In genomic region chr3:150409527-150410310, GRCh38 we compare ENCODE assay signal across 8 cellular contexts. TPM values are rescaled to one million over a fixed set of nuclear protein-coding genes. Genes with fewer than 3 reads are reported as not detected.
DNase-seq lines count a peak whose midpoint lies in the region; ATAC-seq, FAIRE-seq and TF ChIP-seq lines count a peak whose summit lies in the region.

No MANE protein-coding gene starts in this region.

- peak overlapping the region; percentile 99 for H3K27ac ChIP-seq in 22Rv1

- H3K27me3 Mint-ChIP-seq in activated CD4-positive, alpha-beta memory T cell treated with anti-CD3 and anti-CD28 coated beads for 36 hours: no peaks in the 10 kb centered on the region

- peak; percentile 29 for ATAC-seq in HG02943 (IDR thresholded peaks at IDR 0.05; ENCODE audit: low read depth, unreplicated experiment)

- peak; percentile 76 for TF ChIP-seq CTCF in 22Rv1 (IDR thresholded peaks at IDR 0.05)

- peak; percentile 33 for DNase-seq in GM12892 (ENCODE audit: insufficient read length)
- DNase-seq in NCI-H226: peak; percentile 33
- DNase-seq in activated CD4-positive, alpha-beta memory T cell treated with anti-CD3 and anti-CD28 coated beads for 36 hours: peak; percentile 84
- DNase-seq in effector CD4-positive, alpha-beta T cell: peak; percentile 56
- DNase-seq in medulla oblongata (ENCODE audit: extremely low spot score): peak; percentile 85
- DNase-seq in stimulated activated CD8-positive, alpha-beta memory T cell treated with anti-CD3 and anti-CD28 coated beads, Interleukin-15, amount 100 ng/mL, for 4 hours (ENCODE audit: low read depth in 2 of 2): peak; percentile 51 to 60

- CTCF ChIA-PET in activated CD4-positive, alpha-beta memory T cell treated with anti-CD3 and anti-CD28 coated beads for 36 hours (lab: Charles Lee): interaction anchor here (0.6 to 4.9 kb wide), 13 partner anchors 8 to 459 kb away, joined by 3 to 38 read pairs (median 3); partner anchors contain the start of genes EIF2A and SERP1

- H3K36me3 Mint-ChIP-seq in activated CD4-positive, alpha-beta memory T cell treated with anti-CD3 and anti-CD28 coated beads for 36 hours: peaks cover 26% of the 10 kb centered on the region

- peaks cover 33% of the 10 kb centered on the region for H3K4me1 Mint-ChIP-seq in activated CD4-positive, alpha-beta memory T cell treated with anti-CD3 and anti-CD28 coated beads for 36 hours (ENCODE audit: low read depth)

- peak overlapping the region; percentile 96 for H3K4me3 Mint-ChIP-seq in activated CD4-positive, alpha-beta memory T cell treated with anti-CD3 and anti-CD28 coated beads for 36 hours

- POLR2A ChIA-PET in activated CD4-positive, alpha-beta memory T cell treated with anti-CD3 and anti-CD28 coated beads for 36 hours (lab: Charles Lee): interaction anchor here (0.6 to 3.6 kb wide), 15 partner anchors 15 to 354 kb away, joined by 3 to 25 read pairs (median 4); partner anchors contain the start of genes EIF2A, SERP1 and SIAH2

- peak overlapping the region; percentile 97 for H3K27ac Mint-ChIP-seq in activated CD4-positive, alpha-beta memory T cell treated with anti-CD3 and anti-CD28 coated beads for 36 hours

- TF ChIP-seq POLR2A in GM12892 (IDR thresholded peaks at IDR 0.05; ENCODE audit: low read depth, low read length): no peak

- intact Hi-C loops in activated CD4-positive, alpha-beta memory T cell treated with anti-CD3 and anti-CD28 coated beads for 36 hours (cut with micrococcal nuclease): loop anchor here (1.0 to 10.0 kb wide), 6 partner anchors 86 to 793 kb away; partner anchors contain the start of genes ERICH6, GPR171 and PFN2

- peak; percentile 51 for FAIRE-seq in GM12892 (lab: Jason Lieb, UNC)

- no peaks in the 10 kb centered on the region for H3K9me3 Mint-ChIP-seq in activated CD4-positive, alpha-beta memory T cell treated with anti-CD3 and anti-CD28 coated beads for 36 hours

RNA-seq across cellular contexts. Expression of gene TSC22D2, which starts 1.6 kb away (rescaled TPM):
- polyA plus RNA-seq in GM12892 (2012; ENCODE audit: missing spikeins): 10.9 TPM
- total RNA-seq in activated CD4-positive, alpha-beta memory T cell treated with anti-CD3 and anti-CD28 coated beads for 36 hours: 10 to 100 TPM; 12.3 to 13.7 TPM

Comparison
In these comparisons a context has a peak if more than half of its experiments do, and no peak if none do; other contexts are left out.
1. Peak in every context shown above with its lines: DNase-seq, ATAC-seq and H3K27ac ChIP-seq.
2. DNase-seq: peak in every context shown above with its lines; median percentile 85 in medulla oblongata; 84 in activated CD4-positive, alpha-beta memory T cell treated with anti-CD3 and anti-CD28 coated beads for 36 hours; 56 in effector CD4-positive, alpha-beta T cell; 56 in stimulated activated CD8-positive, alpha-beta memory T cell treated with anti-CD3 and anti-CD28 coated beads, Interleukin-15, amount 100 ng/mL, for 4 hours; 33 in GM12892; 33 in NCI-H226.